Comparison of ENCODE assay signal across 9 cellular contexts in the genomic region with DNA sequence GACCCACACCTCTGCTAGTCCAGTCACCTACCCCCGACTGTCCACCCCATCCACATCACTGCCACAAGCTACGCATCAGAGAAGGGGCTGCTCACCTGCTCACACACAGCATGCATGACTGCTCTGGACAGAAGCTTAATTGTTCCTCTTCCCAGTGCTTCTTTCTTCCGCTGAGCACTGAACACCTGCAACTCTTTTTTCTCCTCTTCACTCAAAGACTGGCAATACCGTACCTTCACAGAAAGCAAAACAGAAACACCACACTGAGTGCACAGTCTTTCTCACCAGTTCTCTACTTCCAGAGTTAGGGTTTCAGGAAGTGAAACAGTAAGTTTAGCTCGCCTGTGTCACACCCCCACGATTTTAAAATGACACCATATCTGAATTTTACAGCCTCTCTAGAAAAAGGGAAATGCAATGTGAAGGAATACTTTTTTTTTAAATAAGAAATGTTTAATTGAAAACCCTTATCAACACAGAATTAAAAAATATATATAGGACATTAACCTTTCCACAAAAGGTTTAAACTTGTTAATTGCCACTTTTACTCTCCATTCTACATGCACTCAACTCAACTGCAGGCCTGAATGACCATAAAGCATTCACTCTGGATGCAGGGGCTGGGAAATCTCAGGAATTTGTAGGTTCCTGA.
DNase-seq lines count a peak whose midpoint lies in the region; ATAC-seq, FAIRE-seq and TF ChIP-seq lines count a peak whose summit lies in the region.
"Had no signal": no experiment of that assay in that cellular context is flagged by ENCODE, and none has a peak within 500 bp of the region (broad histone marks: within the 10 kb centered on the region; RNA-seq: fewer than 3 reads in every experiment).

No MANE protein-coding gene starts in this region.

- H3K36me3 ChIP-seq in left lung, result peaks cover 0 to 32% of the 10 kb centered on the region in 2 donors
- peaks cover 10 to 31% of the 10 kb centered on the region in 2 donors for H3K36me3 ChIP-seq in kidney (ENCODE audit: control insufficient read depth in 1 of 2, insufficient read depth in 2 of 2, low read length in 2 of 2)

- H3K9me3 ChIP-seq in left lung (no peaks in the 10 kb centered on the region), kidney (ENCODE audit: control insufficient read depth in 1 of 2, low read length in 2 of 2) (no peaks in the 10 kb centered on the region)
- H3K9me3 ChIP-seq: thyroid gland had no signal

- POLR2A ChIA-PET in RWPE1 (lab: Yijun Ruan, JAX; ENCODE audit: low non-redundant PET), result no interaction called here

- CTCF ChIA-PET in RWPE1 (lab: Yijun Ruan, JAX), result interaction anchor here (0.7 kb wide), 1 partner anchor 261 kb away, joined by 5 read pairs; no protein-coding TSS in a partner anchor

- no peaks in the 10 kb centered on the region for H3K27me3 ChIP-seq in left lung
- H3K27me3 ChIP-seq: thyroid gland had no signal

- H3K27ac ChIP-seq in left lung (no peak overlapping the region), kidney (ENCODE audit: low read depth in 2 of 2, low read length in 2 of 2) (no peak overlapping the region), RWPE1 (no peak overlapping the region)

- H3K4me3 Mint-ChIP-seq in activated T-cell treated with anti-CD3 and anti-CD28 coated beads, Interleukin-2, amount 50 U/mL, for 24 hours, result peak overlapping the region; percentile 51

- DNase-seq in activated T-cell treated with anti-CD3 and anti-CD28 coated beads, Interleukin-2, amount 50 U/mL, for 24 hours, result no peak
- no peak for DNase-seq in activated T-cell treated with anti-CD3 and anti-CD28 coated beads, Interleukin-2, amount 50 U/mL, for 1 hour
- DNase-seq in NAMALWA (ENCODE audit: low spot score), result peak; percentile 96
- no peak for DNase-seq in left lung
- DNase-seq in kidney, result no peak
- no peak for DNase-seq in NCI-H1092 (lab: John Stamatoyannopoulos, UW)
- DNase-seq in RWPE1 (ENCODE audit: low spot score), result no peak

- TF ChIP-seq CTCF in left lung (IDR thresholded peaks at IDR 0.05) (no peak), kidney (IDR thresholded peaks at IDR 0.05; ENCODE audit: borderline replicate concordance, extremely low read depth, insufficient read depth) (no peak), RWPE1 (conservative IDR thresholded peaks at IDR 0.05; ENCODE audit: low read depth) (no peak)

- H3K36me3 Mint-ChIP-seq in activated T-cell treated with anti-CD3 and anti-CD28 coated beads, Interleukin-2, amount 50 U/mL, for 24 hours (ENCODE audit: low read depth), result no peaks in the 10 kb centered on the region

- H3K9ac ChIP-seq in kidney (ENCODE audit: low read length in 2 of 2), result no peak overlapping the region

- ATAC-seq in HG02610 (IDR thresholded peaks at IDR 0.05; ENCODE audit: unreplicated experiment) (peak; percentile 97), left lung (peak; percentile 73)

- H3K27me3 Mint-ChIP-seq in activated T-cell treated with anti-CD3 and anti-CD28 coated beads, Interleukin-2, amount 50 U/mL, for 24 hours, result peaks cover 47% of the 10 kb centered on the region

- intact Hi-C loops in left lung (cut with DNase I), result no loop called here
- intact Hi-C loops in kidney (cut with DNase I), result no loop called here

- H3K4me3 ChIP-seq in left lung, result no peak overlapping the region
- H3K4me3 ChIP-seq in kidney (ENCODE audit: low read length in 2 of 2), result no peak overlapping the region
- H3K4me3 ChIP-seq: thyroid gland had no signal

- no peak for FAIRE-seq in kidney (lab: Jason Lieb, UNC)

- H3K4me1 Mint-ChIP-seq in activated T-cell treated with anti-CD3 and anti-CD28 coated beads, Interleukin-2, amount 50 U/mL, for 24 hours (ENCODE audit: low read depth), result peaks cover 19% of the 10 kb centered on the region

- H3K4me1 ChIP-seq in left lung (peaks cover 3 to 18% of the 10 kb centered on the region in 2 donors), kidney (ENCODE audit: control insufficient read depth in 1 of 2, insufficient read depth in 1 of 2, low read depth in 1 of 2, low read length in 2 of 2) (peaks cover 3 to 15% of the 10 kb centered on the region in 2 donors)

- no peaks in the 10 kb centered on the region for H3K9me3 Mint-ChIP-seq in activated T-cell treated with anti-CD3 and anti-CD28 coated beads, Interleukin-2, amount 50 U/mL, for 24 hours

- H3K27ac Mint-ChIP-seq in activated T-cell treated with anti-CD3 and anti-CD28 coated beads, Interleukin-2, amount 50 U/mL, for 24 hours, result no peak overlapping the region
